ENCODE assay signal across 22 cellular contexts in genomic region chr2:25685741-25686140, GRCh38.
"Had no signal": no experiment of that assay in that cellular context is flagged by ENCODE, and none has a peak within 500 bp of the region (broad histone marks: within the 10 kb centered on the region; RNA-seq: fewer than 3 reads in every experiment).

No MANE protein-coding gene starts in this region.

- H3K4me3 ChIP-seq: heart left ventricle, mucosa of descending colon, psoas muscle, spleen, testis, tibial nerve, upper lobe of right lung, vagina had no signal

- H3K36me3 ChIP-seq: heart left ventricle, neutrophil, spleen, tibial nerve, upper lobe of right lung, vagina had no signal

- H3K9me3 ChIP-seq: heart left ventricle, mucosa of descending colon, neutrophil, psoas muscle, spleen, testis, tibial nerve, upper lobe of right lung, vagina had no signal

- H3K4me1 ChIP-seq: heart left ventricle, psoas muscle, spleen, testis, tibial nerve, upper lobe of right lung, vagina had no signal

- H3K27ac ChIP-seq: heart left ventricle, neutrophil, psoas muscle, spleen, testis, tibial nerve, upper lobe of right lung, vagina had no signal

- H3K27me3 ChIP-seq: heart left ventricle, spleen, testis, tibial nerve, upper lobe of right lung, vagina had no signal

- DNase-seq: effector memory CD4-positive, alpha-beta T cell; heart left ventricle; hippocampal formation; left colon; mammary epithelial cell; mucosa of descending colon; naive thymus-derived CD8-positive, alpha-beta T cell; psoas muscle; retina; stimulated activated CD4-positive, alpha-beta T cell treated with anti-CD3 and anti-CD28 coated beads, Interleukin-15, amount 100 ng/mL, for 24 hours; stimulated activated CD4-positive, alpha-beta T cell treated with anti-CD3 and anti-CD28 coated beads, Interleukin-1b, Interleukin-23, amount 100 ng/mL, for 48 hours; stimulated activated CD4-positive, alpha-beta T cell treated with anti-CD3 and anti-CD28 coated beads, Interleukin-4, amount 100 ng/mL, for 4 hours; stimulated activated naive B cell treated with anti-CD40 and anti-IgM and Interleukin-4, amounts not matched to agents 10 μg/mL and 1 μg/mL and 100 μg/mL, for 72 hours; stimulated activated naive CD8-positive, alpha-beta T cell treated with anti-CD3 and anti-CD28 coated beads, Interleukin-15, amount 100 ng/mL, for 72 hours; testis had no signal

- ATAC-seq: esophagus mucosa; heart left ventricle; left colon; mucosa of descending colon; naive thymus-derived CD8-positive, alpha-beta T cell; psoas muscle; sciatic nerve; stimulated activated naive B cell treated with anti-CD40 and anti-IgM and Interleukin-4, amounts not matched to agents 10 μg/mL and 1 μg/mL and 100 μg/mL, for 72 hours; stimulated activated naive CD8-positive, alpha-beta T cell treated with anti-CD3 and anti-CD28 coated beads, Interleukin-15, amount 100 ng/mL, for 72 hours; upper lobe of right lung had no signal
